Comparison of ENCODE assay signal across 1 cellular context in the genomic region with DNA sequence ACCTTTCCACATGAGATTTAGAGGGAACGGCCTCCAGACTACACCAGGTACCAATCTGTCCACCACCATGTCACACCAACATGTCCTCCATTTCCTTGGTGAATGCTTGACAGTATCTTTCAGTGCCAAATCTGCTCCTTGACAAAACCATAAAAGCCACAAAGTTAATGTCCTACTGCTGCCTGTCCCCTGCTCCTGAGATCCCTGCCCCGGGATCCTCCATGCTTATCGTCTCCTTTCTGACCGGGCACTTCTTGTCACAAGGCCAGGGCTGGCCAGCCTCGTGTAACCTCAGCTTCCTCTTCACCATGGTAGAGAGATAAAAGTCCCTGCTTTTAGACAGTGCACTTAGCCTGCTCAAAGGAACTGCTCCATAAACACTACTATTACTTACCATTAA.
TF ChIP-seq lines count a peak whose summit lies in the region.

No MANE protein-coding gene starts in this region.

TF ChIP-seq in IMR-90, 13 proteins besides CTCF, POLR2A, EP300 and RAD21:
- TF ChIP-seq RFX5 (IDR thresholded peaks at IDR 0.05; ENCODE audit: low read depth, low read length) (no peak), CEBPB (IDR thresholded peaks at IDR 0.05; ENCODE audit: low read depth, low read length) (no peak), RCOR1 (IDR thresholded peaks at IDR 0.05; ENCODE audit: insufficient replicate concordance, low read length) (no peak), SMC3 (IDR thresholded peaks at IDR 0.05; ENCODE audit: low read depth, low read length) (no peak), MXI1 (IDR thresholded peaks at IDR 0.05; ENCODE audit: borderline replicate concordance, low read depth, low read length) (no peak), MAZ (IDR thresholded peaks at IDR 0.05; ENCODE audit: borderline replicate concordance, low read depth, low read length) (no peak), CHD1 (IDR thresholded peaks at IDR 0.05; ENCODE audit: low read depth, low read length) (no peak), NFE2L2 (IDR thresholded peaks at IDR 0.05; ENCODE audit: low read depth, low read length) (no peak)
